Comparison of ENCODE assay signal across 21 cellular contexts in the genomic region with DNA sequence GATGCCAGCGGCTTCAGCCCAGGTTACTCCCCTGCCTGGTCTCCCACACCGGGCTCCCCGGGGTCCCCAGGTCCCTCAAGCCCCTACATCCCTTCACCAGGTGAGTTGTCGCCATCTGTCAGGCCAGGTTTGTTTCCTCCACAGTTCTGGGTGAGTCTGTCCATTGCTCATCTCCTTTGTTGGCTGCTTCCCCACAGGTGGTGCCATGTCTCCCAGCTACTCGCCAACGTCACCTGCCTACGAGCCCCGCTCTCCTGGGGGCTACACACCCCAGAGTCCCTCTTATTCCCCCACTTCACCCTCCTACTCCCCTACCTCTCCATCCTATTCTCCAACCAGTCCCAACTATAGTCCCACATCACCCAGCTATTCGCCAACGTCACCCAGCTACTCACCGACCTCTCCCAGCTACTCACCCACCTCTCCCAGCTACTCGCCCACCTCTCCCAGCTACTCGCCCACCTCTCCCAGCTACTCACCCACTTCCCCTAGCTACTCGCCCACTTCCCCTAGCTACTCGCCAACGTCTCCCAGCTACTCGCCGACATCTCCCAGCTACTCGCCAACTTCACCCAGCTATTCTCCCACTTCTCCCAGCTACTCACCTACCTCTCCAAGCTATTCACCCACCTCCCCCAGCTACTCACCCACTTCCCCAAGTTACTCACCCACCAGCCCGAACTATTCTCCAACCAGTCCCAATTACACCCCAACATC. TPM values are rescaled to one million over a fixed set of nuclear protein-coding genes. Genes with fewer than 3 reads are reported as not detected.
DNase-seq lines count a peak whose midpoint lies in the region; ATAC-seq and TF ChIP-seq lines count a peak whose summit lies in the region.
"Had no signal": no experiment of that assay in that cellular context is flagged by ENCODE, and none has a peak within 500 bp of the region (broad histone marks: within the 10 kb centered on the region; RNA-seq: fewer than 3 reads in every experiment).

No MANE protein-coding gene starts in this region.

- H3K27me3 Mint-ChIP-seq in activated T-cell treated with anti-CD3 and anti-CD28 coated beads, Interleukin-2, amount 50 U/mL, for 72 hours (ENCODE audit: low read depth), result no peaks in the 10 kb centered on the region
- no peaks in the 10 kb centered on the region for H3K27me3 Mint-ChIP-seq in activated T-helper 17 cell treated with anti-CD3 and anti-CD28 coated beads, Interleukin-2, amount 50 U/mL, for 72 hours
- H3K27me3 Mint-ChIP-seq: CD8-positive, alpha-beta memory T cell had no signal

- WGBS in sigmoid colon, 2 donors, result 90 to 92% methylated on average over 20 of the region's 20 CpGs
- 100% methylated on average over 1 of the region's 20 CpGs; no CpG with 5 or more reads in 1 of the 2 donors for WGBS in neuronal stem cell (ENCODE audit: extremely low coverage in 2 of 2, insufficient read length in 2 of 2, insufficient replicate concordance in 1 of 2), 2 donors

- H2AK5ac ChIP-seq in neuronal stem cell (ENCODE audit: low read depth, low read length), result no peak overlapping the region

- no peaks in the 10 kb centered on the region for H3K9me3 Mint-ChIP-seq in activated T-cell treated with anti-CD3 and anti-CD28 coated beads, Interleukin-2, amount 50 U/mL, for 72 hours
- H3K9me3 Mint-ChIP-seq in activated T-helper 17 cell treated with anti-CD3 and anti-CD28 coated beads, Interleukin-2, amount 50 U/mL, for 72 hours, result no peaks in the 10 kb centered on the region
- H3K9me3 Mint-ChIP-seq: CD8-positive, alpha-beta memory T cell had no signal

- no peak overlapping the region for H2BK15ac ChIP-seq in neuronal stem cell (ENCODE audit: low read length)

- no peak overlapping the region for H3K14ac ChIP-seq in neuronal stem cell (ENCODE audit: low read length)

- H2BK5ac ChIP-seq in neuronal stem cell (ENCODE audit: low read length), result no peak overlapping the region

- H3K4me3 ChIP-seq in vagina (no peak overlapping the region), sigmoid colon (no peak overlapping the region), neuronal stem cell (ENCODE audit: low read length in 2 of 2) (no peak overlapping the region)

- intact Hi-C loops in vagina (cut with DNase I), result no loop called here
- intact Hi-C loops in sigmoid colon (cut with DNase I), result loop anchor here (10.0 kb wide), 1 partner anchor 172 kb away; the partner anchor contains the start of genes TP53 and WRAP53

- no peak for DNase-seq in activated T-cell treated with anti-CD3 and anti-CD28 coated beads, Interleukin-2, amount 50 U/mL, for 72 hours
- DNase-seq in activated T-cell treated with anti-CD3 and anti-CD28 coated beads for 4 hours, result no peak
- DNase-seq in islet precursor cell, result peak; percentile 51
- no peak for DNase-seq in vagina (ENCODE audit: extremely low spot score in 2 of 2)
- DNase-seq in DMS53 treated with DMSO at 0.1 percent for 48 hours (lab: John Stamatoyannopoulos, UW; ENCODE audit: unreplicated experiment), result no peak
- DNase-seq in sigmoid colon, result no peak
- no peak for DNase-seq in neuronal stem cell (ENCODE audit: low spot score)
- DNase-seq: CD8-positive, alpha-beta memory T cell; DMS79 treated with DMSO at 0.1 percent for 48 hours; KG1; MV-4-11; NCI-H1694 treated with DMSO at 0.1 percent for 48 hours; NCI-H2107; NCI-H510A; NCI-H748 treated with DMSO at 0.1 percent for 48 hours; SHP77 treated with DMSO at 0.1 percent for 48 hours had no signal

- H3K27ac ChIP-seq in vagina (peak overlapping the region; percentile 32), sigmoid colon (no peak overlapping the region), neuronal stem cell (replicated peaks; ENCODE audit: low read length) (no peak overlapping the region)

- peak in 1 of 2 donors; percentile 12 for ATAC-seq in activated T-cell treated with anti-CD3 and anti-CD28 coated beads, Interleukin-2, amount 50 U/mL, for 72 hours (replicated peaks in 1 of 2)
- ATAC-seq in activated T-helper 17 cell treated with anti-CD3 and anti-CD28 coated beads, Interleukin-2, amount 50 U/mL, for 72 hours (replicated peaks), result no peak

- no peak overlapping the region for H3K4ac ChIP-seq in neuronal stem cell (ENCODE audit: low read length)

- TF ChIP-seq EP300 in sigmoid colon (IDR thresholded peaks at IDR 0.05), result no peak

- H3K36me3 ChIP-seq in vagina, result peaks cover 2 to 66% of the 10 kb centered on the region in 2 donors
- peaks cover 8 to 64% (median 48%) of the 10 kb centered on the region in 4 donors for H3K36me3 ChIP-seq in sigmoid colon
- peaks cover 52 to 83% of the 10 kb centered on the region in 2 donors for H3K36me3 ChIP-seq in neuronal stem cell (replicated peaks in 1 of 2; ENCODE audit: control insufficient read depth in 2 of 2, insufficient read depth in 2 of 2, low read length in 2 of 2)

- no peak for TF ChIP-seq POLR2A in vagina (IDR thresholded peaks at IDR 0.05)
- TF ChIP-seq POLR2A in sigmoid colon (IDR thresholded peaks at IDR 0.05), result no peak

- no peak overlapping the region for H3K9ac ChIP-seq in neuronal stem cell (ENCODE audit: low read depth, low read length, poor library complexity)

- peaks cover 12 to 19% of the 10 kb centered on the region in 2 donors for H3K36me3 Mint-ChIP-seq in activated T-cell treated with anti-CD3 and anti-CD28 coated beads, Interleukin-2, amount 50 U/mL, for 72 hours (ENCODE audit: insufficient read depth in 2 of 2)
- H3K36me3 Mint-ChIP-seq in activated T-helper 17 cell treated with anti-CD3 and anti-CD28 coated beads, Interleukin-2, amount 50 U/mL, for 72 hours (ENCODE audit: low read depth), result peaks cover 80% of the 10 kb centered on the region

- no peak overlapping the region for H2BK120ac ChIP-seq in neuronal stem cell (ENCODE audit: low read depth, low read length)

- TF ChIP-seq CTCF in vagina (IDR thresholded peaks at IDR 0.05), result no peak
- no peak for TF ChIP-seq CTCF in sigmoid colon (IDR thresholded peaks at IDR 0.05)

- peaks cover 5% of the 10 kb centered on the region for H3K4me1 ChIP-seq in vagina
- no peaks in the 10 kb centered on the region for H3K4me1 ChIP-seq in sigmoid colon
- H3K4me1 ChIP-seq in neuronal stem cell (ENCODE audit: control insufficient read depth in 2 of 2, insufficient read depth in 1 of 2, low read depth in 1 of 2, low read length in 2 of 2), result no peaks in the 10 kb centered on the region

- no peak overlapping the region for H2BK12ac ChIP-seq in neuronal stem cell (ENCODE audit: low read length)

- peak overlapping the region; percentile 15 for H3K27ac Mint-ChIP-seq in activated T-cell treated with anti-CD3 and anti-CD28 coated beads, Interleukin-2, amount 50 U/mL, for 72 hours
- peak overlapping the region; percentile 61 for H3K27ac Mint-ChIP-seq in activated T-helper 17 cell treated with anti-CD3 and anti-CD28 coated beads, Interleukin-2, amount 50 U/mL, for 72 hours

- H3K4me2 ChIP-seq in neuronal stem cell (ENCODE audit: insufficient read depth, low read length, poor library complexity, severe bottlenecking), result no peak overlapping the region

- no peaks in the 10 kb centered on the region for H3K79me1 ChIP-seq in neuronal stem cell (ENCODE audit: low read depth, low read length)

- H3K23ac ChIP-seq in neuronal stem cell (ENCODE audit: low read depth, low read length, poor library complexity), result no peak overlapping the region

- H3K4me3 Mint-ChIP-seq in activated T-cell treated with anti-CD3 and anti-CD28 coated beads, Interleukin-2, amount 50 U/mL, for 72 hours, result no peak overlapping the region
- no peak overlapping the region for H3K4me3 Mint-ChIP-seq in activated T-helper 17 cell treated with anti-CD3 and anti-CD28 coated beads, Interleukin-2, amount 50 U/mL, for 72 hours
- H3K4me3 Mint-ChIP-seq: CD8-positive, alpha-beta memory T cell had no signal

- H4K91ac ChIP-seq in neuronal stem cell (ENCODE audit: low read depth, low read length, poor library complexity), result no peak overlapping the region

- no peaks in the 10 kb centered on the region for H3K4me1 Mint-ChIP-seq in activated T-cell treated with anti-CD3 and anti-CD28 coated beads, Interleukin-2, amount 50 U/mL, for 72 hours (ENCODE audit: low read depth)
- no peaks in the 10 kb centered on the region for H3K4me1 Mint-ChIP-seq in activated T-helper 17 cell treated with anti-CD3 and anti-CD28 coated beads, Interleukin-2, amount 50 U/mL, for 72 hours
- H3K4me1 Mint-ChIP-seq: CD8-positive, alpha-beta memory T cell had no signal

- no peaks in the 10 kb centered on the region for H3K27me3 ChIP-seq in vagina
- no peaks in the 10 kb centered on the region for H3K27me3 ChIP-seq in sigmoid colon
- no peaks in the 10 kb centered on the region for H3K27me3 ChIP-seq in neuronal stem cell (ENCODE audit: control insufficient read depth in 3 of 3, insufficient read depth in 3 of 3, low read depth in 1 of 3, low read length in 3 of 3)

- H3K9me3 ChIP-seq in vagina (no peaks in the 10 kb centered on the region), sigmoid colon (no peaks in the 10 kb centered on the region), neuronal stem cell (replicated peaks in 1 of 2; ENCODE audit: control insufficient read depth in 2 of 2, insufficient read depth in 1 of 2, low read depth in 1 of 2, low read length in 2 of 2) (no peaks in the 10 kb centered on the region)

- no peak overlapping the region for H2AFZ ChIP-seq in neuronal stem cell (ENCODE audit: low read length)

- no peak overlapping the region for H4K8ac ChIP-seq in neuronal stem cell (ENCODE audit: low read depth, low read length)

- no peak overlapping the region for H3K18ac ChIP-seq in neuronal stem cell (ENCODE audit: low read length)

RNA-seq across cellular contexts. Expression of gene POLR2A, which starts 28.8 kb away (rescaled TPM):
- total RNA-seq in activated T-cell treated with anti-CD3 and anti-CD28 coated beads, Interleukin-2, amount 50 U/mL, for 72 hours, result 100 to 1,000 TPM; 211 to 249 TPM
- total RNA-seq in activated T-helper 17 cell treated with anti-CD3 and anti-CD28 coated beads, Interleukin-2, amount 50 U/mL, for 72 hours, result 100 to 1,000 TPM; 256 to 308 TPM
- 118 TPM for total RNA-seq in vagina
- 10 to 100 TPM; 30.1 to 43.2 (median 36.5) TPM for total RNA-seq in sigmoid colon
- polyA plus RNA-seq in sigmoid colon, result 10 to 100 TPM in 2 of 3 donors, 1 to 10 TPM in 1; 7.2 to 51.1 (median 11.3) TPM
- 40.1 TPM for polyA plus RNA-seq in neuronal stem cell (2013, experiment 1 of 2)
- 39.2 TPM for polyA plus RNA-seq in neuronal stem cell (2013, experiment 2 of 2)

RNA-seq across cellular contexts. Expression of gene SLC35G6, which starts 31.7 kb away (rescaled TPM):
- total RNA-seq in activated T-cell treated with anti-CD3 and anti-CD28 coated beads, Interleukin-2, amount 50 U/mL, for 72 hours, result under 1 TPM in 1 of 2 donors, not detected in 1; 0.25 TPM
- not detected for total RNA-seq in activated T-helper 17 cell treated with anti-CD3 and anti-CD28 coated beads, Interleukin-2, amount 50 U/mL, for 72 hours
- total RNA-seq in vagina, result not detected
- total RNA-seq in sigmoid colon, result not detected
- not detected for polyA plus RNA-seq in sigmoid colon
- polyA plus RNA-seq in neuronal stem cell (2013, experiment 1 of 2), result 0.03 TPM
- not detected for polyA plus RNA-seq in neuronal stem cell (2013, experiment 2 of 2)
- total RNA-seq: CD8-positive, alpha-beta memory T cell; H7; OCI-LY7; RPMI7951 had no signal
- polyA plus RNA-seq: BJ had no signal

RNA-seq across cellular contexts. Expression of gene ZBTB4, which starts 33.6 kb away (rescaled TPM):
- total RNA-seq in activated T-cell treated with anti-CD3 and anti-CD28 coated beads, Interleukin-2, amount 50 U/mL, for 72 hours, result 10 to 100 TPM; 28.5 to 29.0 TPM
- 10 to 100 TPM; 18.9 to 27.5 TPM for total RNA-seq in activated T-helper 17 cell treated with anti-CD3 and anti-CD28 coated beads, Interleukin-2, amount 50 U/mL, for 72 hours
- 38.1 TPM for total RNA-seq in vagina
- 10 to 100 TPM; 42.5 to 56.5 (median 45.3) TPM for total RNA-seq in sigmoid colon
- polyA plus RNA-seq in sigmoid colon, result 10 to 100 TPM in 2 of 3 donors, 1 to 10 TPM in 1; 5.5 to 19.6 (median 12.0) TPM
- polyA plus RNA-seq in neuronal stem cell (2013, experiment 1 of 2), result 12.7 TPM
- polyA plus RNA-seq in neuronal stem cell (2013, experiment 2 of 2), result 12.7 TPM

RNA-seq across cellular contexts. Expression of gene TNFSF12, which starts 35.9 kb away (rescaled TPM):
- 10 to 100 TPM; 23.2 to 25.5 TPM for total RNA-seq in activated T-cell treated with anti-CD3 and anti-CD28 coated beads, Interleukin-2, amount 50 U/mL, for 72 hours
- 10 to 100 TPM; 27.4 to 44.2 TPM for total RNA-seq in activated T-helper 17 cell treated with anti-CD3 and anti-CD28 coated beads, Interleukin-2, amount 50 U/mL, for 72 hours
- total RNA-seq in vagina, result 60.6 TPM
- 100 to 1,000 TPM in 2 of 4 donors, 10 to 100 TPM in 2; 60.1 to 122 (median 91.8) TPM for total RNA-seq in sigmoid colon
- 10 to 100 TPM; 18.0 to 45.0 (median 26.1) TPM for polyA plus RNA-seq in sigmoid colon
- 4.8 TPM for polyA plus RNA-seq in neuronal stem cell (2013, experiment 1 of 2)
- polyA plus RNA-seq in neuronal stem cell (2013, experiment 2 of 2), result 4.9 TPM
- total RNA-seq: OCI-LY7 had no signal

RNA-seq across cellular contexts. Expression of gene TNFSF13, which starts 45.6 kb away (rescaled TPM):
- total RNA-seq in activated T-cell treated with anti-CD3 and anti-CD28 coated beads, Interleukin-2, amount 50 U/mL, for 72 hours, result 1 to 10 TPM; 4.3 to 7.8 TPM
- total RNA-seq in activated T-helper 17 cell treated with anti-CD3 and anti-CD28 coated beads, Interleukin-2, amount 50 U/mL, for 72 hours, result 1 to 10 TPM; 1.5 to 1.9 TPM
- total RNA-seq in vagina (20.1 TPM), sigmoid colon (10 to 100 TPM; 20.2 to 41.0 (median 24.5) TPM)
- polyA plus RNA-seq in sigmoid colon, result 100 to 1,000 TPM in 1 of 3 donors, 10 to 100 TPM in 2; 15.6 to 108 (median 21.0) TPM
- polyA plus RNA-seq in neuronal stem cell (2013, experiment 1 of 2), result 0.63 TPM
- polyA plus RNA-seq in neuronal stem cell (2013, experiment 2 of 2), result 0.62 TPM
- polyA plus RNA-seq: CD8-positive, alpha-beta memory T cell had no signal
